Comparison of ENCODE assay signal across 8 cellular contexts in genomic region chr4:153467154-153467896, GRCh38. TPM values are rescaled to one million over a fixed set of nuclear protein-coding genes. Genes with fewer than 3 reads are reported as not detected.
DNase-seq lines count a peak whose midpoint lies in the region; ATAC-seq and TF ChIP-seq lines count a peak whose summit lies in the region.

No MANE protein-coding gene starts in this region.

- dilution Hi-C loops in mammary epithelial cell (cut with HindIII; ENCODE audit: low sequenced_read_pairs) = no loop called here

- H3K4me3 ChIP-seq in HUES6 (ENCODE audit: low read depth, low read length) = peak overlapping the region; percentile 77
- peak overlapping the region; percentile 87 for H3K4me3 ChIP-seq in SU-DHL-6 (ENCODE audit: insufficient read depth, low read length, poor library complexity, severe bottlenecking)
- H3K4me3 ChIP-seq in mammary epithelial cell (replicated peaks in 1 of 3; ENCODE audit: insufficient read depth in 1 of 3, low read depth in 2 of 3, low read length in 3 of 3) = peak overlapping the region; percentile 82 to 94 (median 88)

- BruUV-seq in mammary epithelial cell (replicated peaks; lab: Mats Ljungman, UMichigan) = no TSS peak

- H4K20me1 ChIP-seq in SU-DHL-6 (ENCODE audit: low read depth, low read length) (peaks cover 33% of the 10 kb centered on the region), mammary epithelial cell (ENCODE audit: insufficient read depth, low read length) (no peaks in the 10 kb centered on the region)

- H3K9me2 ChIP-seq in SU-DHL-6 (replicated peaks; ENCODE audit: insufficient read depth, low read length) = no peaks in the 10 kb centered on the region

- H3K79me2 ChIP-seq in SU-DHL-6 (ENCODE audit: insufficient read depth, low read length) (peaks cover 58% of the 10 kb centered on the region), mammary epithelial cell (ENCODE audit: insufficient read depth, low read length) (peaks cover 52% of the 10 kb centered on the region)

- H3K36me3 ChIP-seq in HUES6 (ENCODE audit: control insufficient read depth, insufficient read depth, low read length) (peaks cover 3% of the 10 kb centered on the region; the same call in 1 of the 2 replicates), SU-DHL-6 (ENCODE audit: low read length) (peaks cover 30% of the 10 kb centered on the region; the same call in 1 of the 2 replicates), mammary epithelial cell (ENCODE audit: insufficient read depth, low read length) (no peaks in the 10 kb centered on the region)

- H2AFZ ChIP-seq in SU-DHL-6 (ENCODE audit: low read depth, low read length, severe bottlenecking) = no peak overlapping the region
- peak overlapping the region; percentile 98 for H2AFZ ChIP-seq in mammary epithelial cell (ENCODE audit: low read depth, low read length)

- 2% methylated on average over 9 of the region's 28 CpGs for WGBS in mammary epithelial cell (ENCODE audit: low coverage, missing lambda C conversion rate)

- peak; percentile 90 for DNase-seq in GM10248 (ENCODE audit: extremely low spot score)
- DNase-seq in mammary epithelial cell = peak; percentile 64
- DNase-seq in kidney tubule cell (ENCODE audit: low spot score) = peak; percentile 65
- DNase-seq in stimulated activated CD8-positive, alpha-beta memory T cell treated with anti-CD3 and anti-CD28 coated beads, Interleukin-15, amount 100 ng/mL, for 1 hour (ENCODE audit: low read depth) = peak; percentile 6
- no peak for DNase-seq in HPDE6-E6E7 (ENCODE audit: extremely low spot score)

- TF ChIP-seq CTCF in GM10248 (IDR thresholded peaks at IDR 0.05; ENCODE audit: control extremely low read depth, extremely low read depth, low read depth, missing control alignments) = no peak
- TF ChIP-seq CTCF in SU-DHL-6 (IDR thresholded peaks at IDR 0.05; ENCODE audit: insufficient read depth, low read length, poor library complexity, severe bottlenecking) = no peak
- no peak for TF ChIP-seq CTCF in mammary epithelial cell (conservative IDR thresholded peaks at IDR 0.05 in 1 of 2, IDR thresholded peaks at IDR 0.05 in 1 of 2; ENCODE audit: extremely low read depth in 1 of 2, insufficient read depth in 1 of 2, low read depth in 1 of 2, low read length in 2 of 2)

- peak; percentile 54 for ATAC-seq in GM21528 (IDR thresholded peaks at IDR 0.05; ENCODE audit: low FRiP score, unreplicated experiment)

- H3K4me1 ChIP-seq in HUES6 (ENCODE audit: control insufficient read depth, insufficient read depth, low read length) (peaks cover 14% of the 10 kb centered on the region), mammary epithelial cell (ENCODE audit: insufficient read depth, low read length) (peaks cover 36% of the 10 kb centered on the region)

- peaks cover 66% of the 10 kb centered on the region for H3F3A ChIP-seq in SU-DHL-6 (ENCODE audit: insufficient read depth)

- POLR2A ChIA-PET in GM10248 (lab: Yijun Ruan, JAX) = interaction anchor here (1.0 to 1.9 kb wide), 3 partner anchors 11 to 21 kb away, joined by 3 to 7 read pairs (median 3); no protein-coding TSS in a partner anchor

- in situ Hi-C loops in mammary epithelial cell (cut with MboI; ENCODE audit: low sequenced_read_pairs in 2 of 2) = no loop called here

- intact Hi-C loops in mammary epithelial cell (cut with micrococcal nuclease) = loop anchor here (1.0 to 5.0 kb wide), 4 partner anchors 20 to 122 kb away; no protein-coding TSS in a partner anchor

- H3K9ac ChIP-seq in HUES6 (ENCODE audit: low read length) (peak overlapping the region; percentile 78), SU-DHL-6 (ENCODE audit: low read length) (peak overlapping the region; percentile 98), mammary epithelial cell (ENCODE audit: insufficient read depth, low read length) (peak overlapping the region; percentile 86)

- H3K27me3 ChIP-seq in HUES6 (ENCODE audit: control insufficient read depth, insufficient read depth, low read length) (peaks cover 11% of the 10 kb centered on the region; the same call in 1 of the 2 replicates), SU-DHL-6 (ENCODE audit: low read length) (no peaks in the 10 kb centered on the region), mammary epithelial cell (ENCODE audit: insufficient read depth, low read length) (no peaks in the 10 kb centered on the region)

- peak overlapping the region; percentile 99 for H3K4me2 ChIP-seq in SU-DHL-6 (ENCODE audit: low read depth, low read length, poor library complexity, severe bottlenecking)
- H3K4me2 ChIP-seq in mammary epithelial cell (ENCODE audit: insufficient read depth, low read depth, low read length) = peak overlapping the region; percentile 98

- H3K9me3 ChIP-seq in HUES6 (ENCODE audit: control insufficient read depth, insufficient read depth, low read depth, low read length) (no peaks in the 10 kb centered on the region), SU-DHL-6 (ENCODE audit: insufficient read depth, low read length) (no peaks in the 10 kb centered on the region), mammary epithelial cell (replicated peaks; ENCODE audit: insufficient read depth, low read length) (no peaks in the 10 kb centered on the region)

- CTCF ChIA-PET in GM10248 (lab: Yijun Ruan, JAX) (interaction anchor here (0.9 to 5.6 kb wide), 14 partner anchors 10 to 176 kb away, joined by 3 to 54 read pairs (median 4); no protein-coding TSS in a partner anchor), mammary epithelial cell (lab: Charles Lee; ENCODE audit: low non-redundant PET) (no interaction called here)

- no peak overlapping the region for H3K27ac ChIP-seq in HUES6 (ENCODE audit: low read depth, low read length)
- peak overlapping the region; percentile 95 for H3K27ac ChIP-seq in SU-DHL-6 (ENCODE audit: low read depth, low read length)
- H3K27ac ChIP-seq in mammary epithelial cell (ENCODE audit: insufficient read depth, low read depth, low read length) = peak overlapping the region; percentile 50

RNA-seq across cellular contexts. Expression of gene TMEM131L, which starts 1.2 kb away (rescaled TPM):
- 10 to 100 TPM; 17.4 to 33.8 TPM for total RNA-seq in mammary epithelial cell
- 8.6 TPM for polyA plus RNA-seq in mammary epithelial cell
- polyA minus RNA-seq in mammary epithelial cell = 24.3 TPM
